Comparison of ENCODE assay signal across 8 cellular contexts in genomic region chr16:86510465-86511261, GRCh38. TPM values are rescaled to one million over a fixed set of nuclear protein-coding genes. Genes with fewer than 3 reads are reported as not detected.
DNase-seq lines count a peak whose midpoint lies in the region; ATAC-seq and TF ChIP-seq lines count a peak whose summit lies in the region.

FOXF1 (plus strand) TSS chr16:86510527; CDS start chr16:86510570, 43 bp downstream.

- no peak for ATAC-seq in HG03135 (IDR thresholded peaks at IDR 0.05; ENCODE audit: unreplicated experiment)

- H3K4me2 ChIP-seq in SK-N-SH (peak within 1 kb of the TSS; percentile 74), parathyroid adenoma (ENCODE audit: low read length) (peak within 1 kb of the TSS; percentile 78)

- no peak within 1 kb of the TSS for H3K9ac ChIP-seq in SK-N-SH
- H3K9ac ChIP-seq in parathyroid adenoma = no peak within 1 kb of the TSS

- H3K36me3 ChIP-seq in SK-N-SH (replicated peaks in 1 of 2; ENCODE audit: control insufficient read depth in 1 of 2, insufficient read depth in 2 of 2, low read length in 1 of 2) (no peaks in the 10 kb centered on the region), parathyroid adenoma (ENCODE audit: control insufficient read depth, insufficient read depth, low read length) (no peaks in the 10 kb centered on the region)

- H3K4me1 ChIP-seq in SK-N-SH (ENCODE audit: control insufficient read depth in 1 of 2, insufficient read depth in 2 of 2, low read depth in 1 of 2, low read length in 1 of 2) (no peaks in the 10 kb centered on the region), parathyroid adenoma (no peaks in the 10 kb centered on the region)

- H2AFZ ChIP-seq in SK-N-SH (ENCODE audit: low read depth) = no peak within 1 kb of the TSS
- H2AFZ ChIP-seq in parathyroid adenoma = peak within 1 kb of the TSS; percentile 73

- H3K4me3 ChIP-seq in SK-N-SH (ENCODE audit: low read depth in 2 of 2, low read length in 1 of 2) = peak within 1 kb of the TSS; percentile 24 to 52; a peak in 3 of 4 replicates
- H3K4me3 ChIP-seq in fibroblast of the aortic adventitia (ENCODE audit: low read depth, low read length) = peak within 1 kb of the TSS; percentile 69
- peak within 1 kb of the TSS; percentile 47 for H3K4me3 ChIP-seq in parathyroid adenoma (ENCODE audit: low read depth, low read length)

- POLR2A ChIA-PET in SK-N-SH (lab: Yijun Ruan, JAX) = no interaction called here

- TF ChIP-seq CTCF in SK-N-SH (IDR thresholded peaks at IDR 0.05) = no peak
- no peak for TF ChIP-seq CTCF in fibroblast of the aortic adventitia (IDR thresholded peaks at IDR 0.05; ENCODE audit: insufficient read depth, low read length)
- TF ChIP-seq CTCF in parathyroid adenoma (IDR thresholded peaks at IDR 0.05) = no peak

- DNase-seq in ELR (ENCODE audit: low read depth) (peak; percentile 79), SK-N-SH (no peak), fibroblast of the aortic adventitia (ENCODE audit: low read depth) (peak; percentile 67), NCI-H146 (lab: John Stamatoyannopoulos, UW) (no peak), NCI-H2227 treated with DMSO at 0.1 percent for 48 hours (lab: John Stamatoyannopoulos, UW) (no peak), NAMALWA (ENCODE audit: low spot score) (no peak)

- peaks cover 94% of the 10 kb centered on the region for H3K27me3 ChIP-seq in SK-N-SH (ENCODE audit: insufficient read depth)
- peaks cover 15% of the 10 kb centered on the region for H3K27me3 ChIP-seq in parathyroid adenoma (ENCODE audit: control insufficient read depth, insufficient read depth, low read length)

- H4K20me1 ChIP-seq in SK-N-SH (ENCODE audit: insufficient read depth) = 0 out of 2 replicates have a peak, but pooled peaks cover 16% of the 10 kb centered on the region

- TF ChIP-seq EP300 in SK-N-SH (IDR thresholded peaks at IDR 0.05; ENCODE audit: borderline replicate concordance in 1 of 2, low read depth in 1 of 2, low read length in 1 of 2) = no peak

- no peaks in the 10 kb centered on the region for H3K79me2 ChIP-seq in SK-N-SH (ENCODE audit: insufficient read depth)
- H3K79me2 ChIP-seq in parathyroid adenoma = no peaks in the 10 kb centered on the region

- no peaks in the 10 kb centered on the region for H3F3A ChIP-seq in SK-N-SH (replicated peaks; ENCODE audit: insufficient read depth)

- WGBS in SK-N-SH (ENCODE audit: low lambda C conversion rate) = 2% methylated on average over 14 of the region's 89 CpGs

- no peak within 1 kb of the TSS for H3K27ac ChIP-seq in SK-N-SH (ENCODE audit: low read depth in 2 of 2, low read length in 1 of 2)
- H3K27ac ChIP-seq in parathyroid adenoma = peak within 1 kb of the TSS; percentile 69

- CTCF ChIA-PET in SK-N-SH (lab: Yijun Ruan, JAX) = interaction anchor here (1.8 kb wide), 1 partner anchor 10 kb away, joined by 7 read pairs; no protein-coding TSS in a partner anchor

- H3K9me3 ChIP-seq in SK-N-SH = no peaks in the 10 kb centered on the region
- no peaks in the 10 kb centered on the region for H3K9me3 ChIP-seq in parathyroid adenoma (ENCODE audit: control insufficient read depth, low read length)

- TF ChIP-seq RAD21 in SK-N-SH (IDR thresholded peaks at IDR 0.05; ENCODE audit: low read length) = no peak

- H3K9me2 ChIP-seq in SK-N-SH = no peaks in the 10 kb centered on the region

TF ChIP-seq in SK-N-SH, 30 proteins besides CTCF, POLR2A, EP300 and RAD21:
- TF ChIP-seq YY1 (IDR thresholded peaks at IDR 0.05; ENCODE audit: low read depth) (no peak), USF2 (IDR thresholded peaks at IDR 0.05; ENCODE audit: borderline replicate concordance, low read depth, low read length) (no peak), POLR2AphosphoS5 (IDR thresholded peaks at IDR 0.05; ENCODE audit: low read depth, low read length) (no peak), RCOR1 (IDR thresholded peaks at IDR 0.05; ENCODE audit: low read length) (no peak), FOSL2 (IDR thresholded peaks at IDR 0.05; ENCODE audit: borderline replicate concordance, low read depth) (no peak), CHD2 (IDR thresholded peaks at IDR 0.05; ENCODE audit: low read length, partially characterized antibody) (no peak), NFIC (IDR thresholded peaks at IDR 0.05; ENCODE audit: borderline replicate concordance) (no peak), FOXM1 (IDR thresholded peaks at IDR 0.05; ENCODE audit: low read depth) (no peak), GATA2 (CRISPR knock-in tag; IDR thresholded peaks at IDR 0.05) (no peak), MAX (IDR thresholded peaks at IDR 0.05; ENCODE audit: low read depth) (no peak)
TF ChIP-seq in SK-N-SH: peak in this region for 0.

RNA-seq across cellular contexts. Expression of gene FOXF1, which starts in this region (rescaled TPM):
- polyA plus RNA-seq in SK-N-SH (2012; rRNA removed) = 0.02 TPM in 1 of 2 replicates, not detected in the other
- 0.01 TPM in 1 of 2 replicates, not detected in the other for polyA plus RNA-seq in SK-N-SH (2012; cell fraction: cytosol; rRNA removed)
- 0.02 and 0.04 TPM in 2 replicates for polyA plus RNA-seq in SK-N-SH (2012; cell fraction: nucleus; rRNA removed)
- 1.6 and 3.0 TPM in 2 replicates for total RNA-seq in fibroblast of the aortic adventitia (ENCODE audit: low replicate concordance)

Comparison
In these comparisons a context has a peak if more than half of its experiments do, and no peak if none do; other contexts are left out.
1. DNase-seq: peak in ELR (single experiment) and fibroblast of the aortic adventitia (single experiment); none in SK-N-SH (single experiment), NCI-H146 (single experiment), NCI-H2227 treated with DMSO at 0.1 percent for 48 hours (single experiment) and NAMALWA (single experiment).
2. Peak in every context shown above with its lines, with median percentiles within 50 percentile points of each other: H3K4me3 ChIP-seq.